8 cellular contexts compared by ENCODE assay signal in the genomic region with DNA sequence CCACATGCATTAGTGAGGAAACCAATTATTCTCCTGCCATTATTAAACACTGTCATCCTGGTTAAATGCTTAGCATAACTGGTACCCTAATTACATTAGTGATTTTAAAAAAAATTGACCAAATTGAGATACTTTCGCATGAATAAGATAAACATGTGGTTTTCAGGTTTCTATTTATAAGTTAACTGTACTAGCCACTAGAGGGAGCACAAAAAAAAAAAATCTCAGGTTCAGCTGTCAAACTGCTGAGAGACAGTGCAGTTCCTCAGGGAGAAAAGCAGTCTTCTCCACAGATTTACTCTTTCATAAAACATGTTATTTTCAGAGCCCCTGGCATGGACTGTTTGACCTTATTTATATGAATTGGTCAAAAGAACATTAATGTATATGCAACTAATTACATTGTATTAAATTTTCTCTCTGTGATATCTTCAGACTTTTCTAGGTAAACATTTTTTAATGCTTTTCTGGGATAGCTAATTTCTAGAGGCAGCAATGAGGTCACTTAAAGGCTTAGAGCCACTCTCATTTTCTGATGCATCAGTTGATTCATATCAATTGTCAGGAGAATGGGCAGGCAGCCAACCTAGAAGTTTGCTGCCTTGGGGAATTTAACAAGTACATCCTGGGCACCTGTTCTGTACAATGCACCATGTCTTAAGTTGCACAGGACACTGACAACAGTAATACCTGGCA.
DNase-seq lines count a peak whose midpoint lies in the region; ATAC-seq, FAIRE-seq and TF ChIP-seq lines count a peak whose summit lies in the region.

No MANE protein-coding gene starts in this region.

- TF ChIP-seq POLR2A in prostate gland (IDR thresholded peaks at IDR 0.05), result no peak

- intact Hi-C loops in prostate gland (cut with DNase I), result loop anchor here (2.0 kb wide), 1 partner anchor 222 kb away; no protein-coding TSS in a partner anchor
- intact Hi-C loops in posterior vena cava (cut with DNase I), result loop anchor here in 1 of 2 donors (5.0 kb wide), 2 partner anchors 222 to 1423 kb away; no protein-coding TSS in a partner anchor

- FAIRE-seq in G401.6 (lab: Jason Lieb, UNC), result peak; percentile 95

- no peaks in the 10 kb centered on the region for H3K9me3 ChIP-seq in prostate gland

- H3K36me3 ChIP-seq in prostate gland, result no peaks in the 10 kb centered on the region

- peak; percentile 75 for ATAC-seq in GM21619 (IDR thresholded peaks at IDR 0.05; ENCODE audit: unreplicated experiment)
- ATAC-seq in GM19328 (IDR thresholded peaks at IDR 0.05; ENCODE audit: unreplicated experiment), result no peak

- H3K27ac ChIP-seq in prostate gland, result no peak overlapping the region

- DNase-seq in SKM-1 (lab: John Stamatoyannopoulos, UW; ENCODE audit: unreplicated experiment) (peak; percentile 4), fibroblast of villous mesenchyme (ENCODE audit: low read depth) (peak; percentile 76), prostate gland (ENCODE audit: low spot score) (peak; percentile 16), posterior vena cava (ENCODE audit: low spot score) (no peak)

- TF ChIP-seq CTCF in LNCAP (IDR thresholded peaks at IDR 0.05), result peak; percentile 69
- TF ChIP-seq CTCF in fibroblast of villous mesenchyme (IDR thresholded peaks at IDR 0.05; ENCODE audit: insufficient read depth, low read depth, low read length), result peak; percentile 69
- peak; percentile 42 to 72 (median 68) for TF ChIP-seq CTCF in prostate gland (IDR thresholded peaks at IDR 0.05)

- no peaks in the 10 kb centered on the region for H3K27me3 ChIP-seq in prostate gland (replicated peaks; ENCODE audit: insufficient read depth)

- H3K4me3 ChIP-seq in fibroblast of villous mesenchyme (ENCODE audit: low read depth, low read length) (no peak overlapping the region), prostate gland (no peak overlapping the region)

- 14% methylated on average over 1 of the region's 1 CpG for WGBS in prostate gland

- H3K4me1 ChIP-seq in prostate gland (replicated peaks), result no peaks in the 10 kb centered on the region
